ENCODE assay signal across 8 cellular contexts in the genomic region with DNA sequence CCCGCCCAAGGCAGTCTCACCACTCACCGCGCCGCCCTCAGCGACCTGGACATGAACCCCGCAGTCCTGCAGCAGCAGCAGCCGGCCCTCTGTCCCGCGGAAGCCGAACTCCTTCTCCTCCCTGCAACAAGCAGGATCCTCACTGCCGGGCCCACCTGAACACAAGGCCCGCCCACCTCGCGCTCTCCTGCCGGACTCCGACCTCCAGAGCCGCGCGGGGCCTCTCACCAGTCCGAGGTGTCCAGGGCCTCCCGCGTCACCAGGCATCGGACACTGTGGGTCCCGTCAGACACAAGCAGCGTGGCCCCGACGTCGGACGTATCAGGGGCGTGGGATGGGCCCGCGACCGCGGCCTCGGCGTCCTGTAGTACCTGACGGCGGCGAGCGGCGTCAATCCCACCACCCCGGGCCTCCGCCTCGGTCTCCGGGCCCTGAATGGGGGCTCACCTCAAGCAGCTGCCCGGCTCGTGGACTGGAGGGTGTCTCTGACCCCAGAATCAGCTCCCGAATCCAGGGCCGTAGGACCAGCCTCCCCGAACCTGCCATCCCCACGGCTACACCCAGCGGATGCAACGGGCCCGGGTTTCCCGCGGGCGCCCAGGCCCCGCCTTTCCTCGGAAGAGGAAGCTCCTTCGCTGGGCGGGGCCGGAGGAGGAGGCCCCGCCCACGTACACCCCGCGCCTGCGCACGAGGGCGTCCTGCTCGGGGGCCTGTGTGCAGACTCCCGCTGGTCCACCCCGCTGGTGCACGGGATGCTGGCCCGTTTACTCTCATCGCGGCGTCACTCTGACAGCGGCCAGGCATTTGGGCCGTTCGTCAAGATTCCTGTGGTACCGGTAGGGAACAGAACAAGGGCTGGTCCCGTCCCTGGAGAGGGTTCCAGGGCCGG. TPM values are rescaled to one million over a fixed set of nuclear protein-coding genes. Genes with fewer than 3 reads are reported as not detected.
A peak's percentile ranks its signal among the peaks of the same experiment; 100 is the strongest.
DNase-seq lines count a peak whose midpoint lies in the region; ATAC-seq, FAIRE-seq and TF ChIP-seq lines count a peak whose summit lies in the region.

TSS of gene ACD (minus strand) at position 586 of the 889 bp plus-strand sequence. CDS start at position 546, 40 bp downstream.

- no peaks in the 10 kb centered on the region for H3K27me3 Mint-ChIP-seq in T-helper 1 cell treated with Interleukin-12 subunit alpha and Interleukin-12 subunit beta and Interleukin-4 antibody, amounts not matched to agents 30 μg/mL and 1 μg/mL, for 36 hours (ENCODE audit: low read depth)

- no peaks in the 10 kb centered on the region for H3K9me3 Mint-ChIP-seq in T-helper 1 cell treated with Interleukin-12 subunit alpha and Interleukin-12 subunit beta and Interleukin-4 antibody, amounts not matched to agents 30 μg/mL and 1 μg/mL, for 36 hours

- H3K4me1 ChIP-seq in heart right ventricle (peaks cover 11 to 23% (median 19%) of the 10 kb centered on the region in 9 donors), prostate gland (replicated peaks) (peaks cover 4% of the 10 kb centered on the region)

- TF ChIP-seq POLR2A in GM12891 (IDR thresholded peaks at IDR 0.05; ENCODE audit: low read depth, low read length) (peak; percentile 76; the same call in 1 of the 2 replicates), prostate gland (IDR thresholded peaks at IDR 0.05) (peak; percentile 77)

- peak within 1 kb of the TSS; percentile 60 to 95 (median 82) for H3K4me3 ChIP-seq in heart right ventricle
- peak within 1 kb of the TSS; percentile 70 to 81 for H3K4me3 ChIP-seq in prostate gland

- H3K36me3 Mint-ChIP-seq in T-helper 1 cell treated with Interleukin-12 subunit alpha and Interleukin-12 subunit beta and Interleukin-4 antibody, amounts not matched to agents 30 μg/mL and 1 μg/mL, for 36 hours (ENCODE audit: low read depth), result peaks cover 11% of the 10 kb centered on the region

- FAIRE-seq in GM12891 (lab: Jason Lieb, UNC), result no peak

- ATAC-seq in HG02623 (IDR thresholded peaks at IDR 0.05; ENCODE audit: unreplicated experiment) (peak; percentile 47), heart right ventricle (peak; percentile 90 to 97 (median 94))

- H3K4me1 Mint-ChIP-seq in T-helper 1 cell treated with Interleukin-12 subunit alpha and Interleukin-12 subunit beta and Interleukin-4 antibody, amounts not matched to agents 30 μg/mL and 1 μg/mL, for 36 hours (ENCODE audit: low read depth), result peaks cover 19% of the 10 kb centered on the region

- H3K27ac ChIP-seq in heart right ventricle (peak within 1 kb of the TSS; percentile 77 to 97 (median 90)), prostate gland (peak within 1 kb of the TSS; percentile 80 to 96)

- no peaks in the 10 kb centered on the region for H3K9me3 ChIP-seq in heart right ventricle
- no peaks in the 10 kb centered on the region for H3K9me3 ChIP-seq in prostate gland

- TF ChIP-seq CTCF in heart right ventricle (IDR thresholded peaks at IDR 0.05) (no peak), prostate gland (IDR thresholded peaks at IDR 0.05) (peak in 1 of 4 experiments; percentile 4)

- peak within 1 kb of the TSS; percentile 94 for H3K4me3 Mint-ChIP-seq in T-helper 1 cell treated with Interleukin-12 subunit alpha and Interleukin-12 subunit beta and Interleukin-4 antibody, amounts not matched to agents 30 μg/mL and 1 μg/mL, for 36 hours

- 1% methylated on average over 79 to 83 of the region's 83 CpGs for WGBS in heart right ventricle, 2 donors
- WGBS in prostate gland, result 2% methylated on average over 73 of the region's 83 CpGs

- intact Hi-C loops in heart right ventricle (cut with DNase I) (loop anchor here in 4 of 10 donors (1.0 to 10.0 kb wide), 6 partner anchors 95 to 165 kb away; partner anchors contain the start of gene CTCF (in 4 of the 4)), prostate gland (cut with DNase I) (loop anchor here (5.0 to 10.0 kb wide), 2 partner anchors 135 to 182 kb away; partner anchors contain the start of genes RIPOR1 and THAP11)

- H3K27ac Mint-ChIP-seq in T-helper 1 cell treated with Interleukin-12 subunit alpha and Interleukin-12 subunit beta and Interleukin-4 antibody, amounts not matched to agents 30 μg/mL and 1 μg/mL, for 36 hours, result peak within 1 kb of the TSS; percentile 99

- DNase-seq in GM12891 (ENCODE audit: insufficient read length, low spot score), result peak; percentile 100
- DNase-seq in NCI-H1105 (lab: John Stamatoyannopoulos, UW), result peak; percentile 77
- peak; percentile 65 for DNase-seq in amniotic stem cell (lab: John Stamatoyannopoulos, UW)
- DNase-seq in heart right ventricle, result peak; percentile 88 to 92
- DNase-seq in prostate gland (ENCODE audit: low spot score), result peak; percentile 86
- DNase-seq in ureter (ENCODE audit: low spot score), result peak; percentile 90

- H3K36me3 ChIP-seq in heart right ventricle (peaks cover 0 to 43% (median 0%) of the 10 kb centered on the region in 9 donors), prostate gland (no peaks in the 10 kb centered on the region)

- H3K27me3 ChIP-seq in heart right ventricle (peaks cover 0 to 12% (median 6%) of the 10 kb centered on the region in 7 donors), prostate gland (replicated peaks; ENCODE audit: insufficient read depth) (no peaks in the 10 kb centered on the region)

TF ChIP-seq in GM12891, 5 proteins besides CTCF, POLR2A, EP300 and RAD21:
- TF ChIP-seq TAF1 (IDR thresholded peaks at IDR 0.05; ENCODE audit: low read depth, low read length) (peak; percentile 52; the same call in 1 of the 2 replicates), POLR2AphosphoS5 (IDR thresholded peaks at IDR 0.05; ENCODE audit: low read depth, low read length) (0 out of 2 replicates have a peak, but pooled peaks have one; percentile 44), POU2F2 (IDR thresholded peaks at IDR 0.05; ENCODE audit: low read depth, low read length) (peak; percentile 32; the same call in 1 of the 2 replicates), PAX5 (IDR thresholded peaks at IDR 0.05; ENCODE audit: insufficient read depth, low read length, severe bottlenecking) (no peak), SPI1 (IDR thresholded peaks at IDR 0.05; ENCODE audit: low read depth, low read length) (peak; percentile 25; the same call in 1 of the 2 replicates)
TF ChIP-seq in GM12891: peak in this region for 4.

RNA-seq across cellular contexts. Expression of gene ACD, which starts in this region (rescaled TPM):
- 23.8 TPM for polyA plus RNA-seq in GM12891 (2012; ENCODE audit: low read depth, missing spikeins)
- total RNA-seq in heart right ventricle (10 to 100 TPM in 1 of 10 donors, 1 to 10 TPM in 9; 6.9 to 11.3 (median 8.6) TPM), prostate gland (10 to 100 TPM; 17.1 to 45.4 TPM), ureter (14.3 TPM)
- 10 to 100 TPM in 1 of 2 donors, 1 to 10 TPM in 1; 7.7 to 15.0 TPM for polyA plus RNA-seq in heart right ventricle

Comparison
In these comparisons a context has a peak if more than half of its experiments do, and no peak if none do; other contexts are left out.
1. Peak in every context shown above with its lines: DNase-seq, ATAC-seq, H3K4me3 ChIP-seq and H3K27ac ChIP-seq.